In the genomic region with DNA sequence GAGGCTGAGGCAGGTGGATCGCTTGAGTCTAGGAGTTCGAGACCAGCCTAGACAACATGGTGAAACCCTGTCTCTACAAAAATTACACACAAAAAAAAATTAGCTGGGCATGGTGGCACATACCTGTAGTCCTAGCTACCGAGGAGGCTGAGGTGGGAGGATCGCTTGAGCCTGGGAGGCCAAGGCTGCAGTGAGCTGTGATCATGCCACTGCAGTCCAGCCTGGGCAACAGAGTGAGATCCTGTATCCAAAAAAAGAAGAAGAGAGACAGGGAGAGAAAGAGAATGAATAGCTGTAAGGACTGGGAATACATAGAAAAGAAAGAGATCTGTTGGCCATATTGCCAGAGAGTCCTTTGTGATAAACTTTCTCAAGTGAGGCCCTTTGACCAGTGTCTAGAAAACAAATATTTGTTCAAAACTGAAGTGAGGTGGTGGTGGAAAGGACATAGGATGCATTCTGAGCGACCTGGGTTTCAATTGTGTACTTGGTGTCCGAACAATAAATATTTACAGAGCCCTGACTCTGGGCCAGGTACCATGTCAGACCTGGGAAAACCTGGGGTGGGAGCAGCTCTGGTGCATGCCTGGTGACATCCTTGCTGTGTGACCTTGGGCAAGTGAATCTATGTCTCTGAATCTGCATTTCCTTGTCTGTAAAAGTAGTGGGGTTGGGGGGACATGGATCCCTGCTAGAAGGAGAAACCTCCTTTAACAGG, we compare ENCODE assay signal across 9 cellular contexts.
DNase-seq lines count a peak whose midpoint lies in the region; ATAC-seq and TF ChIP-seq lines count a peak whose summit lies in the region.
"Had no signal": no experiment of that assay in that cellular context is flagged by ENCODE, and none has a peak within 500 bp of the region (broad histone marks: within the 10 kb centered on the region; RNA-seq: fewer than 3 reads in every experiment).

No MANE protein-coding gene starts in this region.

- TF ChIP-seq CTCF in GM23338 (conservative IDR thresholded peaks at IDR 0.05; ENCODE audit: low read depth in 2 of 2) (no peak), hepatocyte (IDR thresholded peaks at IDR 0.05; ENCODE audit: poor library complexity) (no peak), progenitor cell of endocrine pancreas (IDR thresholded peaks at IDR 0.05; ENCODE audit: unreplicated experiment) (no peak)

- no peaks in the 10 kb centered on the region; the same call in 2 of the 3 replicates for H3K9me3 Mint-ChIP-seq in GM23338
- no peaks in the 10 kb centered on the region for H3K9me3 Mint-ChIP-seq in progenitor cell of endocrine pancreas (ENCODE audit: low read depth)
- H3K9me3 Mint-ChIP-seq: stimulated activated naive B cell treated with anti-CD40 and anti-IgM and Interleukin-4, amounts not matched to agents 10 μg/mL and 1 μg/mL and 100 μg/mL, for 72 hours had no signal

- peak overlapping the region; percentile 86 for H3K4me3 ChIP-seq in GM23338
- H3K4me3 ChIP-seq in hepatocyte, result no peak overlapping the region

- no peaks in the 10 kb centered on the region for H3K36me3 Mint-ChIP-seq in GM23338 (ENCODE audit: low read depth)
- no peaks in the 10 kb centered on the region for H3K36me3 Mint-ChIP-seq in T-helper 17 cell (ENCODE audit: low read depth)
- peaks cover 3% of the 10 kb centered on the region for H3K36me3 Mint-ChIP-seq in progenitor cell of endocrine pancreas (ENCODE audit: insufficient read depth)
- H3K36me3 Mint-ChIP-seq: stimulated activated naive B cell treated with anti-CD40 and anti-IgM and Interleukin-4, amounts not matched to agents 10 μg/mL and 1 μg/mL and 100 μg/mL, for 72 hours had no signal

- H3K4me1 Mint-ChIP-seq in GM23338, result peaks cover 27% of the 10 kb centered on the region
- H3K4me1 Mint-ChIP-seq in T-helper 17 cell, result peaks cover 9% of the 10 kb centered on the region
- peaks cover 36% of the 10 kb centered on the region for H3K4me1 Mint-ChIP-seq in progenitor cell of endocrine pancreas (ENCODE audit: low read depth)

- no peak overlapping the region for H2AFZ ChIP-seq in GM23338
- no peak overlapping the region for H2AFZ ChIP-seq in hepatocyte

- no peaks in the 10 kb centered on the region for H3K36me3 ChIP-seq in GM23338 (ENCODE audit: insufficient read depth)
- no peaks in the 10 kb centered on the region for H3K36me3 ChIP-seq in hepatocyte (replicated peaks; ENCODE audit: insufficient read depth, low read depth)

- H4K20me1 ChIP-seq in GM23338 (replicated peaks; ENCODE audit: insufficient read depth) (no peaks in the 10 kb centered on the region; the same call in 1 of the 2 replicates), hepatocyte (ENCODE audit: insufficient read depth, poor library complexity, severe bottlenecking) (no peaks in the 10 kb centered on the region)

- H3K27ac ChIP-seq in GM23338 (ENCODE audit: low read depth), result peak overlapping the region; percentile 94; the same call in 1 of the 2 replicates
- H3K27ac ChIP-seq in hepatocyte, result peak overlapping the region; percentile 91

- peaks cover 19% of the 10 kb centered on the region for H3K4me1 ChIP-seq in GM23338 (ENCODE audit: insufficient read depth)
- H3K4me1 ChIP-seq in hepatocyte (ENCODE audit: insufficient read depth), result peaks cover 42% of the 10 kb centered on the region

- ATAC-seq in GM23338 (no peak), T-helper 17 cell (no peak), GM19023 (IDR thresholded peaks at IDR 0.05; ENCODE audit: unreplicated experiment) (no peak), HG03139 (IDR thresholded peaks at IDR 0.05; ENCODE audit: unreplicated experiment) (no peak)

- H3K9me2 ChIP-seq in GM23338 (ENCODE audit: insufficient read depth) (no peaks in the 10 kb centered on the region), hepatocyte (replicated peaks; ENCODE audit: insufficient read depth) (no peaks in the 10 kb centered on the region)

- H3K27me3 Mint-ChIP-seq in GM23338 (ENCODE audit: insufficient read depth, low read depth, poor library complexity), result peaks cover 4% of the 10 kb centered on the region
- H3K27me3 Mint-ChIP-seq in T-helper 17 cell, result peaks cover 7% of the 10 kb centered on the region
- no peaks in the 10 kb centered on the region for H3K27me3 Mint-ChIP-seq in progenitor cell of endocrine pancreas

- H3K79me2 ChIP-seq in GM23338 (replicated peaks; ENCODE audit: insufficient read depth) (no peaks in the 10 kb centered on the region), hepatocyte (peaks cover 32% of the 10 kb centered on the region)

- H3K4me3 Mint-ChIP-seq in GM23338, result peak overlapping the region; percentile 80
- H3K4me3 Mint-ChIP-seq in T-helper 17 cell, result peak overlapping the region; percentile 90
- peak overlapping the region; percentile 72 for H3K4me3 Mint-ChIP-seq in progenitor cell of endocrine pancreas (ENCODE audit: low read depth)

- H3K4me2 ChIP-seq in GM23338 (peak overlapping the region; percentile 95; the same call in 1 of the 2 replicates), hepatocyte (peak overlapping the region; percentile 92)

- no peaks in the 10 kb centered on the region for H3K27me3 ChIP-seq in GM23338 (ENCODE audit: insufficient read depth)
- H3K27me3 ChIP-seq in hepatocyte, result no peaks in the 10 kb centered on the region

- H3F3A ChIP-seq in GM23338 (replicated peaks; ENCODE audit: low read depth), result peaks cover 2% of the 10 kb centered on the region; the same call in 1 of the 2 replicates

- H3K27ac Mint-ChIP-seq in GM23338 (no peak overlapping the region; the same call in 1 of the 2 replicates), T-helper 17 cell (peak overlapping the region; percentile 90), progenitor cell of endocrine pancreas (peak overlapping the region; percentile 97)

- WGBS in hepatocyte (ENCODE audit: low lambda C conversion rate, missing lambda C conversion rate), result 75% methylated on average over 6 of the region's 6 CpGs

- H3K9me3 ChIP-seq in T-helper 17 cell (ENCODE audit: control insufficient read depth, low read length, poor library complexity, severe bottlenecking), result no peaks in the 10 kb centered on the region
- no peaks in the 10 kb centered on the region for H3K9me3 ChIP-seq in hepatocyte (ENCODE audit: low read depth)

- no peak for DNase-seq in GM23338 (ENCODE audit: low spot score)
- no peak for DNase-seq in T-helper 17 cell
- DNase-seq in hepatocyte (ENCODE audit: low spot score), result peak; percentile 47
- no peak for DNase-seq in progenitor cell of endocrine pancreas (ENCODE audit: low spot score, unreplicated experiment)
- no peak for DNase-seq in NOMO-1 (lab: John Stamatoyannopoulos, UW; ENCODE audit: unreplicated experiment in 2 of 2)
- DNase-seq in dermis blood vessel endothelial cell, result no peak

TF ChIP-seq in GM23338, 12 proteins besides CTCF, POLR2A, EP300 and RAD21 (continues in another document):
- no peak for TF ChIP-seq EZH2phosphoT487 (IDR thresholded peaks at IDR 0.05; ENCODE audit: unreplicated experiment)
- TF ChIP-seq, protein P1, sequence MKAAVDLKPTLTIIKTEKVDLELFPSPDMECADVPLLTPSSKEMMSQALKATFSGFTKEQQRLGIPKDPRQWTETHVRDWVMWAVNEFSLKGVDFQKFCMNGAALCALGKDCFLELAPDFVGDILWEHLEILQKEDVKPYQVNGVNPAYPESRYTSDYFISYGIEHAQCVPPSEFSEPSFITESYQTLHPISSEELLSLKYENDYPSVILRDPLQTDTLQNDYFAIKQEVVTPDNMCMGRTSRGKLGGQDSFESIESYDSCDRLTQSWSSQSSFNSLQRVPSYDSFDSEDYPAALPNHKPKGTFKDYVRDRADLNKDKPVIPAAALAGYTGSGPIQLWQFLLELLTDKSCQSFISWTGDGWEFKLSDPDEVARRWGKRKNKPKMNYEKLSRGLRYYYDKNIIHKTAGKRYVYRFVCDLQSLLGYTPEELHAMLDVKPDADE (IDR thresholded peaks at IDR 0.05), result no peak
- no peak for TF ChIP-seq POLR2AphosphoS5 (IDR thresholded peaks at IDR 0.05; ENCODE audit: low read depth)
- TF ChIP-seq NANOG (IDR thresholded peaks at IDR 0.05; ENCODE audit: borderline replicate concordance), result no peak
- TF ChIP-seq, protein P2, sequence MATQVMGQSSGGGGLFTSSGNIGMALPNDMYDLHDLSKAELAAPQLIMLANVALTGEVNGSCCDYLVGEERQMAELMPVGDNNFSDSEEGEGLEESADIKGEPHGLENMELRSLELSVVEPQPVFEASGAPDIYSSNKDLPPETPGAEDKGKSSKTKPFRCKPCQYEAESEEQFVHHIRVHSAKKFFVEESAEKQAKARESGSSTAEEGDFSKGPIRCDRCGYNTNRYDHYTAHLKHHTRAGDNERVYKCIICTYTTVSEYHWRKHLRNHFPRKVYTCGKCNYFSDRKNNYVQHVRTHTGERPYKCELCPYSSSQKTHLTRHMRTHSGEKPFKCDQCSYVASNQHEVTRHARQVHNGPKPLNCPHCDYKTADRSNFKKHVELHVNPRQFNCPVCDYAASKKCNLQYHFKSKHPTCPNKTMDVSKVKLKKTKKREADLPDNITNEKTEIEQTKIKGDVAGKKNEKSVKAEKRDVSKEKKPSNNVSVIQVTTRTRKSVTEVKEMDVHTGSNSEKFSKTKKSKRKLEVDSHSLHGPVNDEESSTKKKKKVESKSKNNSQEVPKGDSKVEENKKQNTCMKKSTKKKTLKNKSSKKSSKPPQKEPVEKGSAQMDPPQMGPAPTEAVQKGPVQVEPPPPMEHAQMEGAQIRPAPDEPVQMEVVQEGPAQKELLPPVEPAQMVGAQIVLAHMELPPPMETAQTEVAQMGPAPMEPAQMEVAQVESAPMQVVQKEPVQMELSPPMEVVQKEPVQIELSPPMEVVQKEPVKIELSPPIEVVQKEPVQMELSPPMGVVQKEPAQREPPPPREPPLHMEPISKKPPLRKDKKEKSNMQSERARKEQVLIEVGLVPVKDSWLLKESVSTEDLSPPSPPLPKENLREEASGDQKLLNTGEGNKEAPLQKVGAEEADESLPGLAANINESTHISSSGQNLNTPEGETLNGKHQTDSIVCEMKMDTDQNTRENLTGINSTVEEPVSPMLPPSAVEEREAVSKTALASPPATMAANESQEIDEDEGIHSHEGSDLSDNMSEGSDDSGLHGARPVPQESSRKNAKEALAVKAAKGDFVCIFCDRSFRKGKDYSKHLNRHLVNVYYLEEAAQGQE (IDR thresholded peaks at IDR 0.05; ENCODE audit: unreplicated experiment), result no peak
- TF ChIP-seq ZNF114 (CRISPR knock-in tag; IDR thresholded peaks at IDR 0.05), result no peak
- TF ChIP-seq ZNF331 (CRISPR knock-in tag; IDR thresholded peaks at IDR 0.05; ENCODE audit: low read depth), result no peak
- TF ChIP-seq EZH2 (IDR thresholded peaks at IDR 0.05; ENCODE audit: low read depth, unreplicated experiment), result no peak
- TF ChIP-seq STAT1 (IDR thresholded peaks at IDR 0.05; ENCODE audit: unreplicated experiment), result no peak
